In genomic region chr15:37104413-37105392, GRCh38 we compare ENCODE assay signal across 17 cellular contexts. TPM values are rescaled to one million over a fixed set of nuclear protein-coding genes. Genes with fewer than 3 reads are reported as not detected.
A peak's percentile ranks its signal among the peaks of the same experiment; 100 is the strongest.
DNase-seq lines count a peak whose midpoint lies in the region; ATAC-seq and TF ChIP-seq lines count a peak whose summit lies in the region.
"Had no signal": no experiment of that assay in that cellular context is flagged by ENCODE, and none has a peak within 500 bp of the region (broad histone marks: within the 10 kb centered on the region; RNA-seq: fewer than 3 reads in every experiment).

No MANE protein-coding gene starts in this region.

- H3K27me3 ChIP-seq in breast epithelium = peaks cover 0 to 14% of the 10 kb centered on the region in 2 donors
- H3K27me3 ChIP-seq in mammary epithelial cell (ENCODE audit: insufficient read depth, low read length) = no peaks in the 10 kb centered on the region
- peaks cover 41% of the 10 kb centered on the region for H3K27me3 ChIP-seq in ectodermal cell (ENCODE audit: control insufficient read depth, insufficient read depth, low read length, poor library complexity, severe bottlenecking)
- H3K27me3 ChIP-seq in mucosa of stomach (ENCODE audit: control insufficient read depth, insufficient read depth, low read length) = peaks cover 4% of the 10 kb centered on the region
- peaks cover 93% of the 10 kb centered on the region for H3K27me3 ChIP-seq in transverse colon

- no peaks in the 10 kb centered on the region for H3K4me1 ChIP-seq in breast epithelium
- H3K4me1 ChIP-seq in mammary epithelial cell (ENCODE audit: insufficient read depth, low read length) = peaks cover 4% of the 10 kb centered on the region
- peaks cover 15% of the 10 kb centered on the region for H3K4me1 ChIP-seq in ectodermal cell (ENCODE audit: control insufficient read depth, insufficient read depth, low read length)
- H3K4me1 ChIP-seq in mucosa of stomach (ENCODE audit: control insufficient read depth, insufficient read depth, low read length) = no peaks in the 10 kb centered on the region
- H3K4me1 ChIP-seq in transverse colon = peaks cover 0 to 15% (median 2%) of the 10 kb centered on the region in 4 donors

- H3K27ac ChIP-seq in breast epithelium (peak overlapping the region; percentile 41 to 58), mammary epithelial cell (ENCODE audit: insufficient read depth, low read depth, low read length) (no peak overlapping the region), ectodermal cell (ENCODE audit: insufficient read depth, low read depth, low read length, poor library complexity, severe bottlenecking) (no peak overlapping the region), transverse colon (peak overlapping the region; percentile 82 to 98 (median 90))
- H3K27ac ChIP-seq: VCaP had no signal

- dilution Hi-C loops in mammary epithelial cell (cut with HindIII; ENCODE audit: low sequenced_read_pairs) = no loop called here

- TF ChIP-seq POLR2A in breast epithelium (IDR thresholded peaks at IDR 0.05) = no peak
- no peak for TF ChIP-seq POLR2A in transverse colon (IDR thresholded peaks at IDR 0.05)

- WGBS in mammary epithelial cell (ENCODE audit: low coverage, missing lambda C conversion rate) = 88% methylated on average over 14 of the region's 14 CpGs
- WGBS in ectodermal cell, 2 experiments = 3 to 4% methylated on average over 14 of the region's 14 CpGs
- WGBS in transverse colon (ENCODE audit: low coverage in 1 of 2), 2 donors = 29 to 44% methylated on average over 5 to 14 of the region's 14 CpGs

- H3K36me3 ChIP-seq in breast epithelium (no peaks in the 10 kb centered on the region), mammary epithelial cell (ENCODE audit: insufficient read depth, low read length) (no peaks in the 10 kb centered on the region), ectodermal cell (ENCODE audit: control insufficient read depth, insufficient read depth, low read length) (no peaks in the 10 kb centered on the region), mucosa of stomach (ENCODE audit: control insufficient read depth, insufficient read depth, low read length) (no peaks in the 10 kb centered on the region), transverse colon (no peaks in the 10 kb centered on the region)

- CTCF ChIA-PET in mammary epithelial cell (lab: Charles Lee; ENCODE audit: low non-redundant PET) = no interaction called here

- H3K79me2 ChIP-seq in mammary epithelial cell (ENCODE audit: insufficient read depth, low read length) = no peaks in the 10 kb centered on the region

- H2AFZ ChIP-seq in mammary epithelial cell (ENCODE audit: low read depth, low read length) = no peak overlapping the region

- TF ChIP-seq CTCF in breast epithelium (IDR thresholded peaks at IDR 0.05) (no peak), mammary epithelial cell (conservative IDR thresholded peaks at IDR 0.05 in 1 of 2, IDR thresholded peaks at IDR 0.05 in 1 of 2; ENCODE audit: extremely low read depth in 1 of 2, insufficient read depth in 1 of 2, low read depth in 1 of 2, low read length in 2 of 2) (no peak), transverse colon (IDR thresholded peaks at IDR 0.05) (no peak)

- in situ Hi-C loops in mammary epithelial cell (cut with MboI; ENCODE audit: low sequenced_read_pairs in 2 of 2) = loop anchor here in 1 of 2 donors (10.0 to 25.0 kb wide), 2 partner anchors 220 to 592 kb away; no protein-coding TSS in a partner anchor
- in situ Hi-C loops in transverse colon (cut with MboI; ENCODE audit: low pct_ligation_motif_present in 1 of 4, low pct_unique_long_range_greater_than_20kb in 1 of 4, low sequenced_read_pairs in 3 of 4) = loop anchor here (10.0 to 25.0 kb wide), 3 partner anchors 217 to 1592 kb away; no protein-coding TSS in a partner anchor

- intact Hi-C loops in breast epithelium (cut with DNase I; ENCODE audit: low total_unique reads) = loop anchor here (10.0 kb wide), 1 partner anchor 220 kb away; no protein-coding TSS in a partner anchor
- intact Hi-C loops in mammary epithelial cell (cut with micrococcal nuclease) = loop anchor here (10.0 kb wide), 1 partner anchor 460 kb away; no protein-coding TSS in a partner anchor
- intact Hi-C loops in transverse colon (cut with DNase I; ENCODE audit: low total_unique reads) = loop anchor here (5.0 to 10.0 kb wide), 2 partner anchors 297 to 500 kb away; no protein-coding TSS in a partner anchor

- H3K9me3 ChIP-seq in breast epithelium (no peaks in the 10 kb centered on the region), mammary epithelial cell (replicated peaks; ENCODE audit: insufficient read depth, low read length) (no peaks in the 10 kb centered on the region), ectodermal cell (ENCODE audit: control insufficient read depth, low read length) (no peaks in the 10 kb centered on the region), mucosa of stomach (ENCODE audit: control insufficient read depth, low read length) (no peaks in the 10 kb centered on the region), transverse colon (no peaks in the 10 kb centered on the region)

- TF ChIP-seq EP300 in transverse colon (IDR thresholded peaks at IDR 0.05; ENCODE audit: low read depth) = no peak

- BruUV-seq in mammary epithelial cell (replicated peaks; lab: Mats Ljungman, UMichigan) = no TSS peak

- ATAC-seq in HG03520 (IDR thresholded peaks at IDR 0.05; ENCODE audit: unreplicated experiment) (no peak), HG02798 (IDR thresholded peaks at IDR 0.05; ENCODE audit: poor library complexity, unreplicated experiment) (no peak)
- ATAC-seq: Panc1 had no signal

- peak overlapping the region in 2 of 3 donors; percentile 69 to 76 for H3K4me3 ChIP-seq in breast epithelium
- H3K4me3 ChIP-seq in mammary epithelial cell (replicated peaks in 1 of 3; ENCODE audit: insufficient read depth in 1 of 3, low read depth in 2 of 3, low read length in 3 of 3) = no peak overlapping the region
- H3K4me3 ChIP-seq in ectodermal cell (ENCODE audit: insufficient read depth, low read depth, low read length) = peak overlapping the region; percentile 86
- peak overlapping the region; percentile 44 for H3K4me3 ChIP-seq in mucosa of stomach (ENCODE audit: low read length)
- H3K4me3 ChIP-seq in transverse colon = peak overlapping the region; percentile 10 to 70 (median 36)

- no peaks in the 10 kb centered on the region for H4K20me1 ChIP-seq in mammary epithelial cell (ENCODE audit: insufficient read depth, low read length)

- no peak overlapping the region for H3K4me2 ChIP-seq in mammary epithelial cell (ENCODE audit: insufficient read depth, low read depth, low read length)

- H3K9ac ChIP-seq in mammary epithelial cell (ENCODE audit: insufficient read depth, low read length) = no peak overlapping the region
- H3K9ac ChIP-seq in mucosa of stomach (ENCODE audit: low read length) = peak overlapping the region; percentile 87

- DNase-seq in breast epithelium (ENCODE audit: low spot score in 2 of 2) (no peak), mammary epithelial cell (no peak), transverse colon (no peak), activated T-cell treated with anti-CD3 and anti-CD28 coated beads for 4 hours (no peak)
- DNase-seq: 8988T; activated CD8-positive, alpha-beta memory T cell treated with anti-CD3 and anti-CD28 coated beads, Interleukin-2, amount 50 U/mL, for 4 hours; cortex of kidney; KG1; naive B cell; NCI-H1694; NCI-H524 had no signal

RNA-seq across cellular contexts. Expression of gene MEIS2, which starts 4.4 kb away (rescaled TPM):
- total RNA-seq in breast epithelium (10 to 100 TPM; 18.2 to 55.8 (median 28.5) TPM), mammary epithelial cell (1 to 10 TPM; 6.7 to 8.4 TPM), transverse colon (10 to 100 TPM; 16.5 to 43.4 (median 32.7) TPM)
- polyA plus RNA-seq in mammary epithelial cell = 8.4 TPM
- polyA minus RNA-seq in mammary epithelial cell = 1.3 TPM
- 88.1 TPM for polyA plus RNA-seq in ectodermal cell (2013, experiment 1 of 4)
- 77.5 TPM for polyA plus RNA-seq in ectodermal cell (2013, experiment 2 of 4)
- 75.8 TPM for polyA plus RNA-seq in ectodermal cell (2013, experiment 3 of 4)
- 82.1 TPM for polyA plus RNA-seq in ectodermal cell (2013, experiment 4 of 4)

Comparison
In these comparisons a context has a peak if more than half of its experiments do, and no peak if none do; other contexts are left out.
1. H3K27ac ChIP-seq: peak in breast epithelium (2 of 2) and transverse colon (4 of 4); none in mammary epithelial cell (single experiment) and ectodermal cell (single experiment).
2. H3K4me3 ChIP-seq: peak in breast epithelium (2 of 3), ectodermal cell (single experiment), mucosa of stomach (single experiment) and transverse colon (4 of 4); none in mammary epithelial cell (0 of 3).